Comparison of ENCODE assay signal across 1 cellular context in the genomic region with DNA sequence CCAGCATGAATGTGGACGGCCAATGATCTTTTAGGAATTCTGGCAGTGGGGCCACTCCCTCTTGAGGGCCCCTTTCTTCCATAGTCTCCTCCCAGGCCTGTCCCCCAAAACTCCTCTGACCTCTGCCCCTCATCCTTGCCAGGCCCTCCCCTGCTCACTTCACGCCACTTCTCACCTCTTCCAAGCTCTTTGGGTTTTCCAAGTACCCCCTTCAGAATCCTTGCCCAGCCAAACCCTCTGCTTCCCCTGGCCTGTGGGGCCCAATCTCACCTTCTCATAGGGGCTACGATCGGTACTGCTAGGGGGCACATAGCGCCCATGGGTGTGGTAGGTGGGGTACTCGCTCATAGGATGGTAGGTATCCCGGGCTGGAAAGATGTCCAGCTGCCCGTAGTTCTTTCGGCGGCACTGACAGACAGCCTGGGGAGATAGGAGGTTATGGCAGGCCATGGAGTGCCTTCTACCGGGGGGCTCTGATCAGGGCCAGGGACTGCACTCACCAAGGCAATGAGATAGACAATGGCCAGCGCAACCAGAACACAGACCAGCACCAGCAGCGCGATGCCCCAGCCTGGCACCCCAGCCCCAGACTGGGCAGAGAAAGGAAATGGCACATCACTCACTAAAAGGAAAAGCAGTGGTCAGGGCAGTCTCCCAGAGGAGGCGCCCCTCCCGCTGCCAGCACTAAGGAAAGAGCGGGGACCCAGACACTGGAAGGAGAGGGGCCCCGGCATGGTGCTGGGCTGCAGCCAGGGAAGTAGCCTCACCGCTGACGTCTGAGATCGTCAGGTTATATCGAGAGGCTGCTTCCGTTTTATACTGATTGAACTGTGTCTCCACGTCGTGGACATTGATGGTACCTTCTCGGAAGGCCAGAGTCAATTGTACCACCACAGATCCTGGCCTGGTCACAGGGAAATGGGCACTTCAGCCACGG.
TF ChIP-seq lines count a peak whose summit lies in the region.

No MANE protein-coding gene starts in this region.

TF ChIP-seq in HepG2, 621 proteins besides CTCF, POLR2A, EP300 and RAD21:
- TF ChIP-seq NCOA5 (CRISPR knock-in tag; IDR thresholded peaks at IDR 0.05) (no peak), ELF4 (CRISPR knock-in tag; IDR thresholded peaks at IDR 0.05; ENCODE audit: borderline replicate concordance) (no peak), ZSCAN20 (CRISPR knock-in tag; IDR thresholded peaks at IDR 0.05; ENCODE audit: borderline replicate concordance) (no peak), KDM2A (CRISPR knock-in tag; IDR thresholded peaks at IDR 0.05; ENCODE audit: borderline replicate concordance, low read depth) (no peak), SMAD9 (CRISPR knock-in tag; IDR thresholded peaks at IDR 0.05) (no peak), ZNF274 (CRISPR knock-in tag; IDR thresholded peaks at IDR 0.05) (no peak), ZNF776 (CRISPR knock-in tag; IDR thresholded peaks at IDR 0.05) (no peak), PITX1 (CRISPR knock-in tag; IDR thresholded peaks at IDR 0.05) (no peak), GATAD1 (CRISPR knock-in tag; IDR thresholded peaks at IDR 0.05) (no peak), KDM3A (CRISPR knock-in tag; IDR thresholded peaks at IDR 0.05; ENCODE audit: low read depth) (no peak), ZMYM3 (CRISPR knock-in tag; IDR thresholded peaks at IDR 0.05) (no peak), PHB2 (IDR thresholded peaks at IDR 0.05; ENCODE audit: partially characterized antibody) (no peak), PCBP1 (IDR thresholded peaks at IDR 0.05; ENCODE audit: borderline replicate concordance, low read depth, low read length) (no peak), JUNB (CRISPR knock-in tag; IDR thresholded peaks at IDR 0.05; ENCODE audit: borderline replicate concordance) (no peak)
- TF ChIP-seq, protein P1, sequence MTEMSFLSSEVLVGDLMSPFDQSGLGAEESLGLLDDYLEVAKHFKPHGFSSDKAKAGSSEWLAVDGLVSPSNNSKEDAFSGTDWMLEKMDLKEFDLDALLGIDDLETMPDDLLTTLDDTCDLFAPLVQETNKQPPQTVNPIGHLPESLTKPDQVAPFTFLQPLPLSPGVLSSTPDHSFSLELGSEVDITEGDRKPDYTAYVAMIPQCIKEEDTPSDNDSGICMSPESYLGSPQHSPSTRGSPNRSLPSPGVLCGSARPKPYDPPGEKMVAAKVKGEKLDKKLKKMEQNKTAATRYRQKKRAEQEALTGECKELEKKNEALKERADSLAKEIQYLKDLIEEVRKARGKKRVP (CRISPR knock-in tag; IDR thresholded peaks at IDR 0.05), result no peak
- TF ChIP-seq, protein P2, sequence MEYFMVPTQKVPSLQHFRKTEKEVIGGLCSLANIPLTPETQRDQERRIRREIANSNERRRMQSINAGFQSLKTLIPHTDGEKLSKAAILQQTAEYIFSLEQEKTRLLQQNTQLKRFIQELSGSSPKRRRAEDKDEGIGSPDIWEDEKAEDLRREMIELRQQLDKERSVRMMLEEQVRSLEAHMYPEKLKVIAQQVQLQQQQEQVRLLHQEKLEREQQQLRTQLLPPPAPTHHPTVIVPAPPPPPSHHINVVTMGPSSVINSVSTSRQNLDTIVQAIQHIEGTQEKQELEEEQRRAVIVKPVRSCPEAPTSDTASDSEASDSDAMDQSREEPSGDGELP (IDR thresholded peaks at IDR 0.05; ENCODE audit: borderline replicate concordance, low read depth), result no peak
- TF ChIP-seq, protein P3, sequence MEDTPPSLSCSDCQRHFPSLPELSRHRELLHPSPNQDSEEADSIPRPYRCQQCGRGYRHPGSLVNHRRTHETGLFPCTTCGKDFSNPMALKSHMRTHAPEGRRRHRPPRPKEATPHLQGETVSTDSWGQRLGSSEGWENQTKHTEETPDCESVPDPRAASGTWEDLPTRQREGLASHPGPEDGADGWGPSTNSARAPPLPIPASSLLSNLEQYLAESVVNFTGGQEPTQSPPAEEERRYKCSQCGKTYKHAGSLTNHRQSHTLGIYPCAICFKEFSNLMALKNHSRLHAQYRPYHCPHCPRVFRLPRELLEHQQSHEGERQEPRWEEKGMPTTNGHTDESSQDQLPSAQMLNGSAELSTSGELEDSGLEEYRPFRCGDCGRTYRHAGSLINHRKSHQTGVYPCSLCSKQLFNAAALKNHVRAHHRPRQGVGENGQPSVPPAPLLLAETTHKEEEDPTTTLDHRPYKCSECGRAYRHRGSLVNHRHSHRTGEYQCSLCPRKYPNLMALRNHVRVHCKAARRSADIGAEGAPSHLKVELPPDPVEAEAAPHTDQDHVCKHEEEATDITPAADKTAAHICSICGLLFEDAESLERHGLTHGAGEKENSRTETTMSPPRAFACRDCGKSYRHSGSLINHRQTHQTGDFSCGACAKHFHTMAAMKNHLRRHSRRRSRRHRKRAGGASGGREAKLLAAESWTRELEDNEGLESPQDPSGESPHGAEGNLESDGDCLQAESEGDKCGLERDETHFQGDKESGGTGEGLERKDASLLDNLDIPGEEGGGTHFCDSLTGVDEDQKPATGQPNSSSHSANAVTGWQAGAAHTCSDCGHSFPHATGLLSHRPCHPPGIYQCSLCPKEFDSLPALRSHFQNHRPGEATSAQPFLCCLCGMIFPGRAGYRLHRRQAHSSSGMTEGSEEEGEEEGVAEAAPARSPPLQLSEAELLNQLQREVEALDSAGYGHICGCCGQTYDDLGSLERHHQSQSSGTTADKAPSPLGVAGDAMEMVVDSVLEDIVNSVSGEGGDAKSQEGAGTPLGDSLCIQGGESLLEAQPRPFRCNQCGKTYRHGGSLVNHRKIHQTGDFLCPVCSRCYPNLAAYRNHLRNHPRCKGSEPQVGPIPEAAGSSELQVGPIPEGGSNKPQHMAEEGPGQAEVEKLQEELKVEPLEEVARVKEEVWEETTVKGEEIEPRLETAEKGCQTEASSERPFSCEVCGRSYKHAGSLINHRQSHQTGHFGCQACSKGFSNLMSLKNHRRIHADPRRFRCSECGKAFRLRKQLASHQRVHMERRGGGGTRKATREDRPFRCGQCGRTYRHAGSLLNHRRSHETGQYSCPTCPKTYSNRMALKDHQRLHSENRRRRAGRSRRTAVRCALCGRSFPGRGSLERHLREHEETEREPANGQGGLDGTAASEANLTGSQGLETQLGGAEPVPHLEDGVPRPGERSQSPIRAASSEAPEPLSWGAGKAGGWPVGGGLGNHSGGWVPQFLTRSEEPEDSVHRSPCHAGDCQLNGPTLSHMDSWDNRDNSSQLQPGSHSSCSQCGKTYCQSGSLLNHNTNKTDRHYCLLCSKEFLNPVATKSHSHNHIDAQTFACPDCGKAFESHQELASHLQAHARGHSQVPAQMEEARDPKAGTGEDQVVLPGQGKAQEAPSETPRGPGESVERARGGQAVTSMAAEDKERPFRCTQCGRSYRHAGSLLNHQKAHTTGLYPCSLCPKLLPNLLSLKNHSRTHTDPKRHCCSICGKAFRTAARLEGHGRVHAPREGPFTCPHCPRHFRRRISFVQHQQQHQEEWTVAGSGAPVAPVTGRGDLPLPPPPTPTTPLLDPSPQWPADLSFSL (CRISPR knock-in tag; IDR thresholded peaks at IDR 0.05), result no peak
TF ChIP-seq in HepG2: peak in this region for 0.
